7 cellular contexts compared by ENCODE assay signal in the genomic region with DNA sequence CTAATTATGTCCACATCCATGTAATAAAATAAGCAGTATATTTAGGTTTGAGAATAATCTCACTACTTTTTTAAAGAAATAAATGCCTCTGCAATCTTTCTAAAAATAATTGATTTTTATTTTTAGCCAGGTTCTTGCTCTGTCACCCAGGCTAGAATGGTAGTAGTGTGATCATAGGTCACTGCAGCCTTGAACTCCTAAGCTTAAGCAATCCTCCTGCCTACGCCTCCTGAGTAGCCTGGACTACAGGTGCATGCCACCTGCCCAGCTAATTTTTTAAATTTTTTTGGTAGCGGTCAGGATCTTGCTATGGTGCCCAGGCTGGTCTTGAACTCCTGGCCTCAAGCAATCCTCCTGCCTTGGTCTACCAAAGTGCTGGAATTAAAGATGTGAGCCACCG.
"Had no signal": no experiment of that assay in that cellular context is flagged by ENCODE, and none has a peak within 500 bp of the region (broad histone marks: within the 10 kb centered on the region; RNA-seq: fewer than 3 reads in every experiment).

No MANE protein-coding gene starts in this region.

- DNase-seq: GDM1, GF-D8 had no signal

- H3K4me3 ChIP-seq: GM12878 had no signal

- FAIRE-seq: G401.6, GM12878, GM12891, GM12892, GM18507 had no signal

- ATAC-seq: GM12878 had no signal
